ENCODE assay signal across 20 cellular contexts in genomic region chr4:112201915-112202505, GRCh38. TPM values are rescaled to one million over a fixed set of nuclear protein-coding genes. Genes with fewer than 3 reads are reported as not detected.
DNase-seq lines count a peak whose midpoint lies in the region; ATAC-seq, FAIRE-seq and TF ChIP-seq lines count a peak whose summit lies in the region.
"Had no signal": no experiment of that assay in that cellular context is flagged by ENCODE, and none has a peak within 500 bp of the region (broad histone marks: within the 10 kb centered on the region; RNA-seq: fewer than 3 reads in every experiment).

No MANE protein-coding gene starts in this region.

- H3K79me2 ChIP-seq in H1 (ENCODE audit: control insufficient read depth in 1 of 2, insufficient read depth in 2 of 2, low read length in 2 of 2), result no peaks in the 10 kb centered on the region

- no peak overlapping the region for H3K4ac ChIP-seq in H1 (replicated peaks; ENCODE audit: insufficient read length, low read depth, low read length)

- no peak overlapping the region for H3K23ac ChIP-seq in H1 (ENCODE audit: insufficient read length)

- no peak for TF ChIP-seq POLR2A in H1 (IDR thresholded peaks at IDR 0.05; ENCODE audit: control extremely low read depth in 1 of 2, low read depth in 2 of 2, low read length in 2 of 2)

- H3K36me3 ChIP-seq in H1 (ENCODE audit: control insufficient read depth in 2 of 4, insufficient read depth in 4 of 4, low read length in 3 of 4) (no peaks in the 10 kb centered on the region), tibial artery (no peaks in the 10 kb centered on the region)
- H3K36me3 ChIP-seq: esophagus muscularis mucosa, lower lobe of right lung, pancreas, WERI-Rb-1 had no signal

- POLR2A ChIA-PET in H1 (lab: Charles Lee; ENCODE audit: partially characterized antibody), result no interaction called here

- H3K79me1 ChIP-seq in H1 (ENCODE audit: low read depth, low read length), result no peaks in the 10 kb centered on the region

- H2AFZ ChIP-seq in H1 (ENCODE audit: low read length), result no peak overlapping the region

- no peak overlapping the region for H3K14ac ChIP-seq in H1 (ENCODE audit: insufficient read length)

- H2BK12ac ChIP-seq in H1 (ENCODE audit: low read depth, low read length), result no peak overlapping the region; the same call in 1 of the 2 replicates

- H3K18ac ChIP-seq in H1 (ENCODE audit: extremely low read depth, low read length), result no peak overlapping the region

- H4K8ac ChIP-seq in H1 (ENCODE audit: extremely low read depth, insufficient read depth, low read length), result no peak overlapping the region

- ATAC-seq in GM18519 (IDR thresholded peaks at IDR 0.05; ENCODE audit: low FRiP score, unreplicated experiment), result peak; percentile 49
- peak; percentile 64 for ATAC-seq in GM21576 (IDR thresholded peaks at IDR 0.05; ENCODE audit: unreplicated experiment)
- ATAC-seq in HG03159 (IDR thresholded peaks at IDR 0.05; ENCODE audit: unreplicated experiment), result peak; percentile 54
- ATAC-seq: lower lobe of right lung, pancreas had no signal

- no peak for TF ChIP-seq EP300 in H1 (IDR thresholded peaks at IDR 0.05; ENCODE audit: borderline replicate concordance in 1 of 2, low read depth in 2 of 2, low read length in 2 of 2)

- 0 out of 4 replicates have a peak overlapping the region, but pooled peaks of 1 of the 2 experiments have one; percentile 2 for H3K4me2 ChIP-seq in H1 (ENCODE audit: insufficient read depth in 1 of 2, low read depth in 2 of 2, low read length in 2 of 2)

- H3K27ac ChIP-seq in H1 (ENCODE audit: low read depth, low read length) (no peak overlapping the region), tibial artery (no peak overlapping the region)
- H3K27ac ChIP-seq: esophagus muscularis mucosa, lower lobe of right lung, pancreas, skin epidermis, WERI-Rb-1 had no signal

- no peak overlapping the region for H4K5ac ChIP-seq in H1 (ENCODE audit: insufficient read length, low read depth, low read length)

- H4K91ac ChIP-seq in H1 (replicated peaks; ENCODE audit: insufficient read length, low read length), result no peak overlapping the region

- WGBS in H1 (ENCODE audit: extremely low coverage in 1 of 2, insufficient coverage in 1 of 2, insufficient read length in 1 of 2, insufficient replicate concordance in 2 of 2, low coverage in 1 of 2, low lambda C conversion rate in 2 of 2, missing lambda C conversion rate in 1 of 2), 2 experiments, result 69% methylated on average over 4 of the region's 4 CpGs; no CpG with 5 or more reads in 1 of the 2 experiments

- H2BK15ac ChIP-seq in H1 (ENCODE audit: low read length), result no peak overlapping the region

- CTCF ChIA-PET in H1 (lab: Charles Lee; ENCODE audit: partially characterized antibody), result interaction anchor here (0.6 kb wide), 1 partner anchor 14 kb away, joined by 3 read pairs; no protein-coding TSS in a partner anchor

- no peak overlapping the region for H2BK120ac ChIP-seq in H1 (replicated peaks; ENCODE audit: low read depth, low read length)

- H3K23me2 ChIP-seq in H1 (ENCODE audit: low read depth, low read length), result no peaks in the 10 kb centered on the region

- H4K20me1 ChIP-seq in H1 (replicated peaks in 1 of 2; ENCODE audit: control insufficient read depth in 1 of 2, insufficient read depth in 2 of 2, low read length in 2 of 2), result no peaks in the 10 kb centered on the region

- no peak overlapping the region for H2BK20ac ChIP-seq in H1 (ENCODE audit: low read length)

- TF ChIP-seq CTCF in H1 (IDR thresholded peaks at IDR 0.05; ENCODE audit: control extremely low read depth in 1 of 3, insufficient read depth in 1 of 3, low read depth in 1 of 3, low read length in 3 of 3), result no peak
- TF ChIP-seq CTCF in tibial artery (IDR thresholded peaks at IDR 0.05), result no peak

- intact Hi-C loops in tibial artery (cut with DNase I; ENCODE audit: low total_unique reads), result no loop called here

- H2BK5ac ChIP-seq in H1 (ENCODE audit: low read depth, low read length), result no peak overlapping the region

- peak; percentile 36 for FAIRE-seq in H1 (lab: Jason Lieb, UNC)
- FAIRE-seq: pancreas had no signal

- H2AK5ac ChIP-seq in H1 (ENCODE audit: low read depth, low read length), result no peak overlapping the region

- H3K27me3 ChIP-seq in H1 (replicated peaks in 1 of 4; ENCODE audit: control insufficient read depth in 3 of 4, extremely low read depth in 1 of 4, insufficient read depth in 3 of 4, low read length in 3 of 4) (no peaks in the 10 kb centered on the region), tibial artery (no peaks in the 10 kb centered on the region)
- H3K27me3 ChIP-seq: esophagus muscularis mucosa, pancreas had no signal

- no peaks in the 10 kb centered on the region for H3K9me3 ChIP-seq in H1 (ENCODE audit: insufficient read depth in 2 of 2, low read depth in 1 of 2, low read length in 1 of 2)
- H3K9me3 ChIP-seq in tibial artery, result no peaks in the 10 kb centered on the region
- H3K9me3 ChIP-seq: Caco-2, esophagus muscularis mucosa, lower lobe of right lung, pancreas had no signal

- no peak for TF ChIP-seq RAD21 in H1 (IDR thresholded peaks at IDR 0.05 in 1 of 2, conservative IDR thresholded peaks at IDR 0.05 in 1 of 2; ENCODE audit: low read depth in 2 of 2, low read length in 2 of 2)

- no peak for DNase-seq in H1 (ENCODE audit: low read depth in 1 of 2, low spot score in 2 of 2)
- DNase-seq in DMS53 (lab: John Stamatoyannopoulos, UW), result no peak
- no peak for DNase-seq in activated naive CD4-positive, alpha-beta T cell treated with Interleukin-2 at 50 U/mL for 16 hours
- DNase-seq in SK-N-DZ (ENCODE audit: low spot score), result no peak
- no peak for DNase-seq in tibial artery
- DNase-seq: Caco-2; central memory CD4-positive, alpha-beta T cell; effector CD4-positive, alpha-beta T cell; glutamatergic neuron; lower lobe of right lung; MM.1S; NCI-H1694; NCI-H345; pancreas; WERI-Rb-1 had no signal

- peaks cover 0 to 6% (median 1%) of the 10 kb centered on the region in 4 experiments; a peak in 2 of 7 replicates for H3K4me1 ChIP-seq in H1 (replicated peaks in 1 of 4; ENCODE audit: control insufficient read depth in 3 of 4, insufficient read depth in 4 of 4, low read length in 3 of 4)
- H3K4me1 ChIP-seq in tibial artery, result no peaks in the 10 kb centered on the region
- H3K4me1 ChIP-seq: Caco-2, esophagus muscularis mucosa, lower lobe of right lung, pancreas had no signal

- H3K56ac ChIP-seq in H1 (replicated peaks; ENCODE audit: insufficient read length, low read depth, low read length), result no peak overlapping the region

- no peak overlapping the region for H3K9ac ChIP-seq in H1 (replicated peaks in 1 of 4; ENCODE audit: extremely low read depth in 1 of 4, low read depth in 3 of 4, low read length in 3 of 4)

- H3K4me3 ChIP-seq in H1 (ENCODE audit: extremely low read depth in 1 of 4, insufficient read depth in 2 of 4, low read depth in 3 of 4, low read length in 4 of 4), result no peak overlapping the region
- H3K4me3 ChIP-seq in tibial artery, result no peak overlapping the region
- H3K4me3 ChIP-seq: esophagus muscularis mucosa, lower lobe of right lung, pancreas, skin epidermis had no signal

TF ChIP-seq in H1, 55 proteins besides CTCF, POLR2A, EP300 and RAD21:
- TF ChIP-seq SRF (IDR thresholded peaks at IDR 0.05; ENCODE audit: low read depth, low read length), result no peak
TF ChIP-seq in H1: peak in this region for 0.

RNA-seq across cellular contexts. Expression of gene AP1AR, which starts 29.6 kb away (rescaled TPM):
- total RNA-seq in H1 (2021; fragmentation: NEBNext Ultra II Directional; extraction: Animal tissue kit (Norgen Biotek cat#: 25700)), result 26.9 and 27.7 TPM in 2 replicates
- 5.3 and 7.2 TPM in 2 replicates for polyA plus RNA-seq in H1 (2011; rRNA removed)
- polyA plus RNA-seq in H1 (2011; cell fraction: cytosol; rRNA removed), result 13.6 TPM
- polyA plus RNA-seq in H1 (2011; cell fraction: nucleus; rRNA removed), result 16.1 TPM
- 9.8 to 16.0 TPM (median 10.7 TPM) in 4 replicates for polyA plus RNA-seq in H1 (2012, experiment 1 of 2)
- polyA plus RNA-seq in H1 (2012, experiment 2 of 2), result 5.7 TPM
- 14.5 TPM for polyA plus RNA-seq in H1 (2013, experiment 1 of 2)
- 13.2 TPM for polyA plus RNA-seq in H1 (2013, experiment 2 of 2)
- polyA minus RNA-seq in H1 (2011; rRNA and poly(A)+ RNA removed), result 1.8 and 5.4 TPM in 2 replicates
- polyA minus RNA-seq in H1 (2011; cell fraction: cytosol; rRNA and poly(A)+ RNA removed), result 22.8 TPM
- polyA minus RNA-seq in H1 (2011; cell fraction: nucleus; rRNA and poly(A)+ RNA removed), result 22.9 TPM
- 32.9 and 35.0 TPM in 2 replicates for polyA plus RNA-seq in SK-N-DZ (2014; cell fraction: cytosol; rRNA removed)
- polyA plus RNA-seq in SK-N-DZ (2014; cell fraction: nucleus; rRNA removed), result 27.6 and 42.1 TPM in 2 replicates

RNA-seq across cellular contexts. Expression of gene FAM241A, which starts 56.8 kb away (rescaled TPM):
- total RNA-seq in H1 (2021; fragmentation: NEBNext Ultra II Directional; extraction: Animal tissue kit (Norgen Biotek cat#: 25700)), result 0.63 and 0.73 TPM in 2 replicates
- polyA plus RNA-seq in H1 (2011; rRNA removed), result 0.13 and 0.20 TPM in 2 replicates
- polyA plus RNA-seq in H1 (2011; cell fraction: cytosol; rRNA removed), result 0.23 TPM
- polyA plus RNA-seq in H1 (2011; cell fraction: nucleus; rRNA removed), result 0.11 TPM
- 0.20 to 0.37 TPM (median 0.30 TPM) in 4 replicates for polyA plus RNA-seq in H1 (2012, experiment 1 of 2)
- polyA plus RNA-seq in H1 (2012, experiment 2 of 2), result 0.08 TPM
- 0.39 TPM for polyA plus RNA-seq in H1 (2013, experiment 1 of 2)
- 0.40 TPM for polyA plus RNA-seq in H1 (2013, experiment 2 of 2)
- 0.32 and 0.41 TPM in 2 replicates for polyA minus RNA-seq in H1 (2011; rRNA and poly(A)+ RNA removed)
- 0.29 TPM for polyA minus RNA-seq in H1 (2011; cell fraction: cytosol; rRNA and poly(A)+ RNA removed)
- 1.2 TPM for polyA minus RNA-seq in H1 (2011; cell fraction: nucleus; rRNA and poly(A)+ RNA removed)
- 0.70 and 1.1 TPM in 2 replicates for polyA plus RNA-seq in SK-N-DZ (2014; cell fraction: cytosol; rRNA removed)
- polyA plus RNA-seq in SK-N-DZ (2014; cell fraction: nucleus; rRNA removed), result 0.34 and 0.73 TPM in 2 replicates
